17 cellular contexts compared by ENCODE assay signal in genomic region chr11:20243974-20244373, GRCh38.
A peak's percentile ranks its signal among the peaks of the same experiment; 100 is the strongest.
DNase-seq lines count a peak whose midpoint lies in the region; ATAC-seq and TF ChIP-seq lines count a peak whose summit lies in the region.
"Had no signal": no experiment of that assay in that cellular context is flagged by ENCODE, and none has a peak within 500 bp of the region (broad histone marks: within the 10 kb centered on the region; RNA-seq: fewer than 3 reads in every experiment).

No MANE protein-coding gene starts in this region.

- no peaks in the 10 kb centered on the region for H3K9me2 ChIP-seq in PC-9 (ENCODE audit: insufficient read depth)

- POLR2A ChIA-PET in A673 (lab: Charles Lee; ENCODE audit: low non-redundant PET): no interaction called here
- POLR2A ChIA-PET in PC-9 (lab: Charles Lee; ENCODE audit: unreplicated experiment): no interaction called here
- POLR2A ChIA-PET in CD8-positive, alpha-beta memory T cell (lab: Charles Lee): no interaction called here

- 81% methylated on average over 3 of the region's 3 CpGs for WGBS in prostate gland

- peak; percentile 4 for DNase-seq in A673 (ENCODE audit: low spot score)
- no peak for DNase-seq in GM12865 (ENCODE audit: low read depth)
- DNase-seq in PC-9: no peak
- DNase-seq in fibroblast of mammary gland (ENCODE audit: low read depth): peak; percentile 1
- DNase-seq in CD8-positive, alpha-beta memory T cell: no peak
- DNase-seq in activated CD4-positive, CD25-positive, alpha-beta regulatory T cell (lab: John Stamatoyannopoulos, UW): no peak
- no peak for DNase-seq in prostate gland (ENCODE audit: low spot score)
- DNase-seq: activated CD4-positive, alpha-beta T cell treated with anti-CD3 and anti-CD28 coated beads for 48 hours; activated effector memory CD4-positive, alpha-beta T cell treated with Interleukin-2 at 50 U/mL for 16 hours; CD4-positive, CD25-positive, alpha-beta regulatory T cell; kidney; naive B cell; NCI-H345 had no signal

- H3K4me1 ChIP-seq in A673 (ENCODE audit: insufficient read depth, low read length, poor library complexity, severe bottlenecking) (no peaks in the 10 kb centered on the region), PC-9 (replicated peaks; ENCODE audit: insufficient read depth) (no peaks in the 10 kb centered on the region), prostate gland (replicated peaks) (no peaks in the 10 kb centered on the region)
- H3K4me1 ChIP-seq in CD8-positive, alpha-beta memory T cell (ENCODE audit: insufficient read depth, low read length): no peaks in the 10 kb centered on the region

- TF ChIP-seq POLR2A in prostate gland (IDR thresholded peaks at IDR 0.05): no peak

- no peaks in the 10 kb centered on the region for H3K36me3 Mint-ChIP-seq in CD8-positive, alpha-beta memory T cell
- H3K36me3 Mint-ChIP-seq: CD4-positive, CD25-positive, alpha-beta regulatory T cell had no signal

- ATAC-seq in HG03159 (IDR thresholded peaks at IDR 0.05; ENCODE audit: unreplicated experiment): no peak

- H3K27me3 ChIP-seq in A673 (replicated peaks; ENCODE audit: insufficient read depth, low read depth, low read length, poor library complexity) (no peaks in the 10 kb centered on the region), PC-9 (ENCODE audit: insufficient read depth, low read depth) (peaks cover 44% of the 10 kb centered on the region), prostate gland (replicated peaks; ENCODE audit: insufficient read depth) (no peaks in the 10 kb centered on the region)
- no peaks in the 10 kb centered on the region for H3K27me3 ChIP-seq in CD8-positive, alpha-beta memory T cell (ENCODE audit: insufficient read depth, low read length, poor library complexity, severe bottlenecking)

- peaks cover 9 to 25% of the 10 kb centered on the region in 2 donors for H3K27me3 Mint-ChIP-seq in CD8-positive, alpha-beta memory T cell

- H3K27ac ChIP-seq in A673 (ENCODE audit: low read depth, low read length, poor library complexity, severe bottlenecking): no peak overlapping the region
- no peak overlapping the region for H3K27ac ChIP-seq in PC-9
- no peak overlapping the region for H3K27ac ChIP-seq in CD8-positive, alpha-beta memory T cell (ENCODE audit: low read depth, low read length)
- no peak overlapping the region for H3K27ac ChIP-seq in prostate gland
- H3K27ac ChIP-seq: KMS-11, skin epidermis had no signal

- H3K4me3 ChIP-seq in A673 (ENCODE audit: low read depth, low read length, poor library complexity, severe bottlenecking): no peak overlapping the region
- H3K4me3 ChIP-seq in GM12865 (ENCODE audit: low read depth, low read length): no peak overlapping the region
- no peak overlapping the region for H3K4me3 ChIP-seq in PC-9
- H3K4me3 ChIP-seq in fibroblast of mammary gland (ENCODE audit: control insufficient read depth, low read depth, low read length): no peak overlapping the region
- H3K4me3 ChIP-seq in CD8-positive, alpha-beta memory T cell (ENCODE audit: low read length): no peak overlapping the region
- no peak overlapping the region for H3K4me3 ChIP-seq in prostate gland
- H3K4me3 ChIP-seq: skin epidermis had no signal

- TF ChIP-seq CTCF in A673 (conservative IDR thresholded peaks at IDR 0.05; ENCODE audit: low read depth, low read length) (peak; percentile 38), GM12865 (IDR thresholded peaks at IDR 0.05; ENCODE audit: insufficient read depth, low read depth, low read length, missing control alignments) (peak; percentile 20), PC-9 (conservative IDR thresholded peaks at IDR 0.05) (peak; percentile 62), fibroblast of mammary gland (conservative IDR thresholded peaks at IDR 0.05; ENCODE audit: control insufficient read depth, insufficient read depth, low read depth, low read length) (peak; percentile 40), prostate gland (IDR thresholded peaks at IDR 0.05) (no peak)

- H3K9me3 ChIP-seq in A673 (ENCODE audit: low read depth, low read length, poor library complexity, severe bottlenecking) (no peaks in the 10 kb centered on the region), PC-9 (ENCODE audit: insufficient read depth, low read depth) (no peaks in the 10 kb centered on the region), prostate gland (no peaks in the 10 kb centered on the region)
- H3K9me3 ChIP-seq in CD8-positive, alpha-beta memory T cell (ENCODE audit: low read length): no peaks in the 10 kb centered on the region

- peaks cover 4 to 9% (median 8%) of the 10 kb centered on the region in 5 donors for H3K9me3 Mint-ChIP-seq in CD8-positive, alpha-beta memory T cell
- H3K9me3 Mint-ChIP-seq: central memory CD8-positive, alpha-beta T cell had no signal

- H3K4me3 Mint-ChIP-seq in CD8-positive, alpha-beta memory T cell: no peak overlapping the region
- H3K4me3 Mint-ChIP-seq: CD4-positive, CD25-positive, alpha-beta regulatory T cell; central memory CD8-positive, alpha-beta T cell; naive B cell had no signal

- H3K36me3 ChIP-seq in A673 (ENCODE audit: insufficient read depth, low read length, poor library complexity, severe bottlenecking) (no peaks in the 10 kb centered on the region), PC-9 (ENCODE audit: low read depth) (no peaks in the 10 kb centered on the region), prostate gland (no peaks in the 10 kb centered on the region)
- H3K36me3 ChIP-seq in CD8-positive, alpha-beta memory T cell (ENCODE audit: insufficient read depth, low read length): no peaks in the 10 kb centered on the region

- H3K4me2 ChIP-seq in PC-9: no peak overlapping the region
- H3K4me2 ChIP-seq: KMS-11 had no signal

- no peaks in the 10 kb centered on the region for H4K20me1 ChIP-seq in PC-9 (ENCODE audit: insufficient read depth)

- no peak overlapping the region for H2AFZ ChIP-seq in PC-9

- CTCF ChIA-PET in A673 (lab: Charles Lee) (no interaction called here), PC-9 (lab: Charles Lee) (no interaction called here)
- CTCF ChIA-PET in CD8-positive, alpha-beta memory T cell (lab: Charles Lee): no interaction called here

- H3F3A ChIP-seq in PC-9 (ENCODE audit: insufficient read depth, low read depth): no peaks in the 10 kb centered on the region

- no peaks in the 10 kb centered on the region for H3K4me1 Mint-ChIP-seq in CD8-positive, alpha-beta memory T cell
- H3K4me1 Mint-ChIP-seq: CD4-positive, CD25-positive, alpha-beta regulatory T cell; central memory CD8-positive, alpha-beta T cell; naive B cell had no signal

- no peaks in the 10 kb centered on the region for H3K79me2 ChIP-seq in PC-9 (ENCODE audit: low read depth)

- intact Hi-C loops in A673 (cut with micrococcal nuclease; ENCODE audit: unreplicated experiment) (no loop called here), PC-9 (cut with micrococcal nuclease; ENCODE audit: unreplicated experiment) (no loop called here), prostate gland (cut with DNase I) (no loop called here)

- BruUV-seq in A673 (replicated peaks; lab: Mats Ljungman, UMichigan) (no TSS peak), PC-9 (replicated peaks; lab: Mats Ljungman, UMichigan) (no TSS peak)

- no peak overlapping the region for H3K27ac Mint-ChIP-seq in CD8-positive, alpha-beta memory T cell
- H3K27ac Mint-ChIP-seq: naive B cell had no signal

Comparison
In these comparisons a context has a peak if more than half of its experiments do, and no peak if none do; other contexts are left out.
1. DNase-seq: peak in A673 (single experiment) and fibroblast of mammary gland (single experiment); none in GM12865 (single experiment), PC-9 (0 of 2), CD8-positive, alpha-beta memory T cell (0 of 5), activated CD4-positive, CD25-positive, alpha-beta regulatory T cell (0 of 4) and prostate gland (single experiment).
2. CTCF ChIP-seq: peak in A673 (single experiment), GM12865 (single experiment), PC-9 (single experiment) and fibroblast of mammary gland (single experiment); none in prostate gland (0 of 4).